In the genomic region with DNA sequence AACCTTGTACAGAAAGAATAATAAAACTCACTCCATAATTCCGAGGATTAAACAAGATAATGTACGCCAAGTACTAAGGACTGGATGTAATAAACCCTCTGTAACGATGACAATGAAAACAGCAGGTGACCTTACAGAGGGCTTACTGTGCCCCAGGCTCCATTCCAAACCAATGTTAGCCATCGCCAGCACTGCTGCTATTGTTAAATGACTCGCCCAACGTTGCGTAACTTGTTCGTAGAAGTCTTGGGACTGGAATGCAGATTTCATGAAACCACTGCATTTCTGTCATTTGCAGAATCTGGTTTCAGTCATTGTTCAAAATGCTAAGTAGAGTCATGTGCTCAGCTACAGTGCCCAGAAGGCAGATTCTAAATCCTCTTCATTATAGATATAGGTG, we compare ENCODE assay signal across 8 cellular contexts. TPM values are rescaled to one million over a fixed set of nuclear protein-coding genes. Genes with fewer than 3 reads are reported as not detected.
DNase-seq lines count a peak whose midpoint lies in the region; ATAC-seq, FAIRE-seq and TF ChIP-seq lines count a peak whose summit lies in the region.

No MANE protein-coding gene starts in this region.

- H3K79me2 ChIP-seq in K562 (ENCODE audit: control insufficient read depth, insufficient read depth, low read length): peaks cover 79% of the 10 kb centered on the region

- POLR2A ChIA-PET in K562 (lab: Yijun Ruan, JAX): no interaction called here

- H3K9ac ChIP-seq in K562 (ENCODE audit: insufficient read depth in 1 of 2, low read depth in 2 of 2, low read length in 2 of 2): 0 out of 4 replicates have a peak overlapping the region, but pooled peaks of 1 of the 2 experiments have one; percentile 12

- H4K20me1 ChIP-seq in K562 (replicated peaks; ENCODE audit: control insufficient read depth, insufficient read depth, low read length): peaks cover 22% of the 10 kb centered on the region

- H3K4me2 ChIP-seq in K562 (ENCODE audit: insufficient read depth, low read length): no peak overlapping the region

- H3K4me1 ChIP-seq in K562 (replicated peaks in 1 of 2; ENCODE audit: control insufficient read depth in 2 of 2, insufficient read depth in 2 of 2, low read length in 2 of 2): peaks cover 4 to 42% of the 10 kb centered on the region in 2 experiments

- no peak for TF ChIP-seq POLR2A in K562 (conservative IDR thresholded peaks at IDR 0.05)

- H3K9me1 ChIP-seq in K562 (ENCODE audit: control insufficient read depth, insufficient read depth, low read length): peaks cover 13% of the 10 kb centered on the region

- BruUV-seq in K562 (replicated peaks; lab: Mats Ljungman, UMichigan): no TSS peak

- peaks cover 44% of the 10 kb centered on the region for H3K36me3 ChIP-seq in K562 (ENCODE audit: control insufficient read depth, insufficient read depth, low read length)

- H3K9me3 ChIP-seq in K562 (replicated peaks; ENCODE audit: control insufficient read depth, insufficient read depth, low read depth, low read length): no peaks in the 10 kb centered on the region

- in situ Hi-C loops in Caki2 (cut with HindIII; ENCODE audit: low pct_unique_long_range_greater_than_20kb, low sequenced_read_pairs): no loop called here
- in situ Hi-C loops in K562 (cut with MboI): no loop called here

- no peak for TF ChIP-seq CTCF in LNCaP clone FGC (IDR thresholded peaks at IDR 0.05; ENCODE audit: control insufficient read depth, extremely low read depth, insufficient read depth)
- no peak for TF ChIP-seq CTCF in K562 (IDR thresholded peaks at IDR 0.05 in 2 of 3, conservative IDR thresholded peaks at IDR 0.05 in 1 of 3; ENCODE audit: insufficient read depth in 2 of 3, low read depth in 1 of 3, low read length in 3 of 3)

- FAIRE-seq in K562 (lab: Jason Lieb, UNC): peak; percentile 78

- WGBS in K562 (ENCODE audit: insufficient coverage, low coverage, missing lambda C conversion rate): 20% methylated on average over 8 of the region's 8 CpGs

- intact Hi-C loops in K562 (cut with micrococcal nuclease): loop anchor here (2.0 to 5.0 kb wide), 2 partner anchors 26 to 51 kb away; no protein-coding TSS in a partner anchor

- H2AFZ ChIP-seq in K562 (ENCODE audit: low read depth, low read length): no peak overlapping the region

- CTCF ChIA-PET in K562 (lab: Yijun Ruan, JAX; ENCODE audit: low intra/inter-chr PET ratio): no interaction called here

- 0 out of 3 replicates have a peak, but pooled peaks have one; percentile 6 for ATAC-seq in K562
- no peak for ATAC-seq in HG03025 (IDR thresholded peaks at IDR 0.05; ENCODE audit: low FRiP score, unreplicated experiment)
- no peak for ATAC-seq in GM21737 (IDR thresholded peaks at IDR 0.05; ENCODE audit: unreplicated experiment)
- ATAC-seq in HG03175 (IDR thresholded peaks at IDR 0.05; ENCODE audit: unreplicated experiment): no peak

- no peak for TF ChIP-seq EP300 in K562 (IDR thresholded peaks at IDR 0.05; ENCODE audit: low read length)

- TF ChIP-seq RAD21 in K562 (CRISPR knock-in tag; conservative IDR thresholded peaks at IDR 0.05 in 1 of 2, IDR thresholded peaks at IDR 0.05 in 1 of 2): no peak

- H3K27ac ChIP-seq in K562 (ENCODE audit: extremely low read depth, low read depth, low read length): peak overlapping the region; percentile 81; the same call in 2 of the 3 replicates

- no peaks in the 10 kb centered on the region for H3K27me3 ChIP-seq in K562 (ENCODE audit: control insufficient read depth in 2 of 2, insufficient read depth in 2 of 2, low read length in 2 of 2)

- H3K4me3 ChIP-seq in LNCaP clone FGC (ENCODE audit: low read depth, low read length) (no peak overlapping the region), K562 (no peak overlapping the region)

- DNase-seq in Caki2 (ENCODE audit: low read depth): peak; percentile 84
- DNase-seq in LNCaP clone FGC (ENCODE audit: low read depth): peak; percentile 96
- DNase-seq in K562 (ENCODE audit: extremely low read depth in 1 of 4, low spot score in 3 of 4): peak in 1 of 4 experiments; percentile 31
- DNase-seq in medulla oblongata (ENCODE audit: extremely low spot score): peak; percentile 38
- DNase-seq in activated CD4-positive, CD25-positive, alpha-beta regulatory T cell (lab: John Stamatoyannopoulos, UW): no peak

TF ChIP-seq in K562, 482 proteins besides CTCF, POLR2A, EP300 and RAD21 (continues in another document):
- TF ChIP-seq MAFF (IDR thresholded peaks at IDR 0.05; ENCODE audit: low read length): no peak
- no peak for TF ChIP-seq ARID3A (IDR thresholded peaks at IDR 0.05; ENCODE audit: borderline replicate concordance, low read depth, low read length)
- no peak for TF ChIP-seq USF1 (CRISPR knock-in tag; IDR thresholded peaks at IDR 0.05)
- TF ChIP-seq CEBPG (CRISPR knock-in tag; IDR thresholded peaks at IDR 0.05): peak; percentile 75; the same call in 1 of the 2 replicates
- peak; percentile 60 to 89 for TF ChIP-seq CEBPG (tag; conservative IDR thresholded peaks at IDR 0.05 in 1 of 2, IDR thresholded peaks at IDR 0.05 in 1 of 2)
- no peak for TF ChIP-seq NR2C2 (CRISPR knock-in tag; IDR thresholded peaks at IDR 0.05)
- no peak for TF ChIP-seq NR2C2 (tag; IDR thresholded peaks at IDR 0.05)
- TF ChIP-seq HINFP (tag; conservative IDR thresholded peaks at IDR 0.05; ENCODE audit: low read depth): no peak
- TF ChIP-seq HLTF (IDR thresholded peaks at IDR 0.05): no peak
- no peak for TF ChIP-seq TRIM28 (IDR thresholded peaks at IDR 0.05)

RNA-seq across cellular contexts. Expression of gene STON2, which starts 0.7 kb away (rescaled TPM):
- total RNA-seq in Caki2 (2014; rRNA removed; shearing (Covaris generic); ENCODE audit: low replicate concordance): 7.2 and 9.8 TPM in 2 replicates
- 206 and 247 TPM in 2 replicates for total RNA-seq in K562 (2011; cell fraction: chromatin; rRNA removed; ENCODE audit: low replicate concordance)
- total RNA-seq in K562 (2011; cell fraction: nucleolus; rRNA removed): 93.6 and 103 TPM in 2 replicates
- total RNA-seq in K562 (2011; cell fraction: nucleoplasm; rRNA removed): 120 and 144 TPM in 2 replicates
- total RNA-seq in K562 (2014; rRNA removed) (54.6 and 61.6 TPM in 2 replicates), K562 (2014; rRNA removed; fragmentation: Illumina TruSeq; extraction: Trizol) (90.6 and 106 TPM in 2 replicates), K562 (2015; rRNA removed; fragmentation: Illumina TruSeq; extraction: Trizol) (68.5 and 69.6 TPM in 2 replicates), K562 (2021) (89.4 and 99.3 TPM in 2 replicates)
- polyA plus RNA-seq in K562 (2011; rRNA removed) (53.5 and 54.6 TPM in 2 replicates), K562 (2014; fragmentation: Illumina TruSeq; extraction: Trizol) (24.1 and 24.8 TPM in 2 replicates), K562 (2014; fragmentation: Nextera tagmentation; extraction: Ambion mirVana) (10 to 100 TPM in 1 of 2 experiments, 1 to 10 TPM in 1; 7.8 to 30.2 TPM), K562 (2014; rRNA removed) (20.2 and 24.9 TPM in 2 replicates)
- 28.3 and 33.4 TPM in 2 replicates for polyA plus RNA-seq in K562 (2011; cell fraction: cytosol; rRNA removed)
- polyA plus RNA-seq in K562 (2011; cell fraction: nucleus; rRNA removed): 48.4 and 72.1 TPM in 2 replicates
- polyA plus RNA-seq in K562 (2012): 18.9 and 21.5 TPM in 2 replicates
- 207 and 259 TPM in 2 replicates for polyA minus RNA-seq in K562 (2011; rRNA and poly(A)+ RNA removed)
- polyA minus RNA-seq in K562 (2011; cell fraction: cytosol; rRNA and poly(A)+ RNA removed): 91.1 and 132 TPM in 2 replicates
- 127 and 151 TPM in 2 replicates for polyA minus RNA-seq in K562 (2011; cell fraction: nucleus; rRNA and poly(A)+ RNA removed)

Comparison
In these comparisons a context has a peak if more than half of its experiments do, and no peak if none do; other contexts are left out.
1. DNase-seq: peak in Caki2 (single experiment), LNCaP clone FGC (single experiment) and medulla oblongata (single experiment); none in activated CD4-positive, CD25-positive, alpha-beta regulatory T cell (0 of 4).